14 cellular contexts compared by ENCODE assay signal in the genomic region with DNA sequence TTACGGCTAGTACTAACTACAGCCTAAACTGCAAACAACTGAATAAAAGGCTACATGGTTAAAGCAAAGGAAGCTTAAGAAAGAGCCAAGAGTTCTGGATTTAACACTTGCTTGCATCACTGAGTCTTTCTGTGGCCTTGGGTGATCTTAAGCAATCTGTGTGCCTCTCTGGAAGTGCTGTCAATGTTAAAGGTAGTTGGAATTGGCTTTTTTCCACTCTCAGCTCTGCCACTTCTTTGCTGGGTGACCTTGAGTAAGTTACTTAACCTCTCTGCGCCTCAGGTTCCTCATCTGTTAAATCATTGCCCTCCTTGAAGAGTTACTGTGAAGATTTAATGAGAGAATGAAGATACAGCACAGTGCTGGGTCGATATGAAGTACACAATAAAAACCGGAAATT. TPM values are rescaled to one million over a fixed set of nuclear protein-coding genes. Genes with fewer than 3 reads are reported as not detected.
DNase-seq lines count a peak whose midpoint lies in the region; ATAC-seq, FAIRE-seq and TF ChIP-seq lines count a peak whose summit lies in the region.
"Had no signal": no experiment of that assay in that cellular context is flagged by ENCODE, and none has a peak within 500 bp of the region (broad histone marks: within the 10 kb centered on the region; RNA-seq: fewer than 3 reads in every experiment).

No MANE protein-coding gene starts in this region.

- H3K36me3 Mint-ChIP-seq in neural crest cell (ENCODE audit: low read depth) (no peaks in the 10 kb centered on the region), glutamatergic neuron (ENCODE audit: unreplicated experiment) (no peaks in the 10 kb centered on the region), T-helper 17 cell (ENCODE audit: low read depth) (no peaks in the 10 kb centered on the region)

- no peak overlapping the region for H2AFZ ChIP-seq in endothelial cell of umbilical vein (ENCODE audit: low read depth, low read length)

- H3K27ac Mint-ChIP-seq in neural crest cell (ENCODE audit: unreplicated experiment) (peak overlapping the region; percentile 22), glutamatergic neuron (ENCODE audit: unreplicated experiment) (no peak overlapping the region), T-helper 17 cell (no peak overlapping the region)
- H3K27ac Mint-ChIP-seq: activated CD8-positive, alpha-beta T cell treated with anti-CD3 and anti-CD28 coated beads for 36 hours had no signal

- DNase-seq in heart right ventricle (no peak), cardiac septum (ENCODE audit: low spot score) (no peak), endothelial cell of umbilical vein (ENCODE audit: low read depth, low spot score) (no peak), neural crest cell (ENCODE audit: low read depth, low spot score) (no peak), upper lobe of right lung (no peak), glutamatergic neuron (no peak), DMS153 treated with DMSO at 0.1 percent for 48 hours (lab: John Stamatoyannopoulos, UW; ENCODE audit: unreplicated experiment) (no peak), T-helper 17 cell (no peak)
- DNase-seq: activated CD8-positive, alpha-beta T cell treated with anti-CD3 and anti-CD28 coated beads for 36 hours; activated gamma-delta T cell; DMS 273 treated with DMSO at 0.1 percent for 48 hours had no signal

- no peak for TF ChIP-seq POLR2A in endothelial cell of umbilical vein (IDR thresholded peaks at IDR 0.05; ENCODE audit: low read depth, low read length)

- dilution Hi-C loops in endothelial cell of umbilical vein (cut with MboI; ENCODE audit: extremely low pct_ligation_motif_present, low sequenced_read_pairs): no loop called here

- H4K20me1 ChIP-seq in endothelial cell of umbilical vein (replicated peaks; ENCODE audit: control insufficient read depth, extremely low read depth, insufficient read depth, low read length): no peaks in the 10 kb centered on the region

- H3K4me2 ChIP-seq in endothelial cell of umbilical vein (ENCODE audit: insufficient read depth, low read length): peak overlapping the region; percentile 14
- H3K4me2 ChIP-seq: KMS-11 had no signal

- H3K9ac ChIP-seq in endothelial cell of umbilical vein (replicated peaks; ENCODE audit: extremely low read depth, insufficient read depth, low read length): no peak overlapping the region
- H3K9ac ChIP-seq: KMS-11 had no signal

- H3K9me3 ChIP-seq in heart right ventricle (no peaks in the 10 kb centered on the region), endothelial cell of umbilical vein (replicated peaks; ENCODE audit: control insufficient read depth, insufficient read depth, low read length) (no peaks in the 10 kb centered on the region), upper lobe of right lung (no peaks in the 10 kb centered on the region), T-helper 17 cell (ENCODE audit: control insufficient read depth, low read length, poor library complexity, severe bottlenecking) (no peaks in the 10 kb centered on the region)

- no peaks in the 10 kb centered on the region for H3K9me1 ChIP-seq in endothelial cell of umbilical vein (replicated peaks; ENCODE audit: control insufficient read depth, extremely low read depth, insufficient read depth, low read length)

- CTCF ChIA-PET in endothelial cell of umbilical vein (lab: Charles Lee): interaction anchor here (1.8 to 2.8 kb wide), 2 partner anchors 9 to 58 kb away, joined by 6 to 19 read pairs; no protein-coding TSS in a partner anchor

- H3K79me2 ChIP-seq in endothelial cell of umbilical vein (ENCODE audit: control insufficient read depth, insufficient read depth, low read length): no peaks in the 10 kb centered on the region

- BruUV-seq in endothelial cell of umbilical vein (replicated peaks; lab: Mats Ljungman, UMichigan): no TSS peak

- peak overlapping the region in 8 of 10 donors; percentile 1 to 76 (median 38) for H3K27ac ChIP-seq in heart right ventricle
- H3K27ac ChIP-seq in endothelial cell of umbilical vein (ENCODE audit: insufficient read depth, low read depth, low read length): no peak overlapping the region
- H3K27ac ChIP-seq in upper lobe of right lung: peak overlapping the region; percentile 88
- H3K27ac ChIP-seq: cardiac muscle cell, KMS-11 had no signal

- POLR2A ChIA-PET in endothelial cell of umbilical vein (lab: Charles Lee): no interaction called here

- FAIRE-seq in endothelial cell of umbilical vein (lab: Jason Lieb, UNC): peak; percentile 21
- FAIRE-seq: urothelium cell line had no signal

- intact Hi-C loops in heart right ventricle (cut with DNase I): loop anchor here in 2 of 10 donors (5.0 to 10.0 kb wide), 2 partner anchors 91 to 108 kb away; no protein-coding TSS in a partner anchor
- intact Hi-C loops in cardiac septum (cut with DNase I): no loop called here
- intact Hi-C loops in endothelial cell of umbilical vein (cut with micrococcal nuclease): no loop called here
- intact Hi-C loops in upper lobe of right lung (cut with DNase I): no loop called here

- TF ChIP-seq CTCF in heart right ventricle (IDR thresholded peaks at IDR 0.05) (no peak), endothelial cell of umbilical vein (IDR thresholded peaks at IDR 0.05; ENCODE audit: extremely low read depth in 1 of 2, insufficient read depth in 1 of 2, low read depth in 1 of 2, low read length in 2 of 2) (no peak), neural crest cell (conservative IDR thresholded peaks at IDR 0.05) (no peak), upper lobe of right lung (IDR thresholded peaks at IDR 0.05) (no peak), glutamatergic neuron (IDR thresholded peaks at IDR 0.05; ENCODE audit: partially characterized antibody, unreplicated experiment) (no peak)

- no peaks in the 10 kb centered on the region for H3K27me3 Mint-ChIP-seq in neural crest cell (ENCODE audit: low read depth)
- no peaks in the 10 kb centered on the region for H3K27me3 Mint-ChIP-seq in glutamatergic neuron (ENCODE audit: unreplicated experiment)
- H3K27me3 Mint-ChIP-seq in T-helper 17 cell: peaks cover 4% of the 10 kb centered on the region
- H3K27me3 Mint-ChIP-seq: activated CD8-positive, alpha-beta T cell treated with anti-CD3 and anti-CD28 coated beads for 36 hours had no signal

- ATAC-seq in heart right ventricle (no peak), upper lobe of right lung (peak; percentile 4), T-helper 17 cell (no peak)
- ATAC-seq: activated CD8-positive, alpha-beta T cell treated with anti-CD3 and anti-CD28 coated beads for 36 hours had no signal

- H3K4me1 Mint-ChIP-seq in neural crest cell: peaks cover 6% of the 10 kb centered on the region
- no peaks in the 10 kb centered on the region for H3K4me1 Mint-ChIP-seq in glutamatergic neuron (ENCODE audit: low read depth, unreplicated experiment)
- no peaks in the 10 kb centered on the region for H3K4me1 Mint-ChIP-seq in T-helper 17 cell

- H3K4me3 Mint-ChIP-seq in neural crest cell (no peak overlapping the region), glutamatergic neuron (ENCODE audit: unreplicated experiment) (no peak overlapping the region), T-helper 17 cell (no peak overlapping the region)
- H3K4me3 Mint-ChIP-seq: activated CD8-positive, alpha-beta T cell treated with anti-CD3 and anti-CD28 coated beads for 36 hours had no signal

- H3K9me3 Mint-ChIP-seq in neural crest cell (no peaks in the 10 kb centered on the region), glutamatergic neuron (ENCODE audit: unreplicated experiment) (peaks cover 2% of the 10 kb centered on the region)

- 73 to 78% methylated on average over 4 of the region's 4 CpGs for WGBS in heart right ventricle, 2 donors

- H3K36me3 ChIP-seq in heart right ventricle (no peaks in the 10 kb centered on the region), endothelial cell of umbilical vein (ENCODE audit: control insufficient read depth in 2 of 2, extremely low read depth in 1 of 2, insufficient read depth in 2 of 2, low read length in 2 of 2) (no peaks in the 10 kb centered on the region), upper lobe of right lung (no peaks in the 10 kb centered on the region)
- H3K36me3 ChIP-seq: cardiac muscle cell had no signal

- H3K4me3 ChIP-seq in heart right ventricle (no peak overlapping the region), endothelial cell of umbilical vein (replicated peaks in 1 of 3; ENCODE audit: insufficient read depth in 1 of 3, low read depth in 1 of 3, low read length in 3 of 3) (no peak overlapping the region), upper lobe of right lung (no peak overlapping the region)
- H3K4me3 ChIP-seq: cardiac muscle cell had no signal

- H3K4me1 ChIP-seq in heart right ventricle (peaks cover 4 to 57% (median 40%) of the 10 kb centered on the region in 9 donors), endothelial cell of umbilical vein (ENCODE audit: control insufficient read depth, extremely low read depth, insufficient read depth, low read length) (peaks cover 20% of the 10 kb centered on the region), upper lobe of right lung (peaks cover 35% of the 10 kb centered on the region)

- H3K27me3 ChIP-seq in heart right ventricle (no peaks in the 10 kb centered on the region), endothelial cell of umbilical vein (ENCODE audit: control insufficient read depth in 2 of 2, insufficient read depth in 2 of 2, low read length in 2 of 2) (no peaks in the 10 kb centered on the region), upper lobe of right lung (no peaks in the 10 kb centered on the region)
- H3K27me3 ChIP-seq: cardiac muscle cell had no signal

TF ChIP-seq in endothelial cell of umbilical vein, 7 proteins besides CTCF, POLR2A, EP300 and RAD21 (continues in another document):
- TF ChIP-seq, protein P1, sequence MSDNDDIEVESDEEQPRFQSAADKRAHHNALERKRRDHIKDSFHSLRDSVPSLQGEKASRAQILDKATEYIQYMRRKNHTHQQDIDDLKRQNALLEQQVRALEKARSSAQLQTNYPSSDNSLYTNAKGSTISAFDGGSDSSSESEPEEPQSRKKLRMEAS (IDR thresholded peaks at IDR 0.05; ENCODE audit: insufficient read depth, insufficient read length): no peak
- TF ChIP-seq MYC (IDR thresholded peaks at IDR 0.05; ENCODE audit: low read depth, low read length) (no peak), FOS (IDR thresholded peaks at IDR 0.05; ENCODE audit: borderline replicate concordance, insufficient read depth, low read length) (no peak)

RNA-seq across cellular contexts. Expression of a gene that starts 15.7 kb away (rescaled TPM):
- 10 to 100 TPM in 2 of 10 donors, 1 to 10 TPM in 8; 3.2 to 10.9 (median 5.8) TPM for total RNA-seq in heart right ventricle
- polyA plus RNA-seq in heart right ventricle: 1 to 10 TPM; 3.1 to 3.8 TPM
- total RNA-seq in cardiac septum: 5.5 TPM
- 1.5 and 1.6 TPM in 2 replicates for total RNA-seq in endothelial cell of umbilical vein
- polyA plus RNA-seq in endothelial cell of umbilical vein: 1.4 and 1.8 TPM in 2 replicates
- 1.0 and 1.5 TPM in 2 replicates for polyA plus RNA-seq in endothelial cell of umbilical vein (2011; cell fraction: cytosol; rRNA removed)
- 2.5 and 2.7 TPM in 2 replicates for polyA plus RNA-seq in endothelial cell of umbilical vein (2011; cell fraction: nucleus; rRNA removed)
- 0.72 and 1.4 TPM in 2 replicates for polyA plus RNA-seq in endothelial cell of umbilical vein (2012)
- 3.7 and 4.1 TPM in 2 replicates for polyA minus RNA-seq in endothelial cell of umbilical vein
- not detected for polyA minus RNA-seq in endothelial cell of umbilical vein (2011; cell fraction: cytosol; rRNA and poly(A)+ RNA removed)
- 2.4 and 3.6 TPM in 2 replicates for polyA minus RNA-seq in endothelial cell of umbilical vein (2011; cell fraction: nucleus; rRNA and poly(A)+ RNA removed)
- 0.26 TPM in 1 of 2 replicates, not detected in the other for total RNA-seq in neural crest cell
- 19.0 TPM for total RNA-seq in upper lobe of right lung
- total RNA-seq in glutamatergic neuron (ENCODE audit: unreplicated experiment): not detected
- total RNA-seq in T-helper 17 cell: 1 to 10 TPM; 1.7 to 2.8 TPM
